In the genomic region with DNA sequence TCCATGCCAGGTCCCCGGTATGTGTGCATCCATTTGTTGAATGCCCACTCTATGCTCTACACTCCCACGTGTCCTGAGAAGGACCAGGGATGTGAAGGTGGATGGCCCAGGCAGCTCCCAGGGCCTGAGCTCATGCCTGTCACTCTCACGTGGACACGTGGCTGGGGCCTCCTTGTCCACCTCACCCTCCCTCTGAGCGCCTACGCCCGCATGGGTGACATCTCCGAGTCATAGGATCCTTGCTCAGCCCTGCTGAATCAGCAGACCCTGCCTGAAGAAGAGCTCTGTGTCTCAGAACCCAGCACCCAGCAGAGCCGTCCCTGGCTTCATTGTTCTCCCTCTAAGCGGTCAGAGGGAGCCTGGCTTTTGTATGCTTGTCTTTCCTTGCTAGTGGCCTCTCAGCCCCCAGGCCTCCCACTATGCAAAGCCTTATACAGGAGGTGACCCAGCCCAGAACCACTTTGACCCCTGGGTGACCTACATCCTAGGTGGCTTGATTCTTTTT, we compare ENCODE assay signal across 9 cellular contexts.
DNase-seq lines count a peak whose midpoint lies in the region; ATAC-seq, FAIRE-seq and TF ChIP-seq lines count a peak whose summit lies in the region.
"Had no signal": no experiment of that assay in that cellular context is flagged by ENCODE, and none has a peak within 500 bp of the region (broad histone marks: within the 10 kb centered on the region; RNA-seq: fewer than 3 reads in every experiment).

No MANE protein-coding gene starts in this region.

- no peaks in the 10 kb centered on the region for H3K36me3 Mint-ChIP-seq in neural crest cell (ENCODE audit: low read depth)

- H3K4me3 ChIP-seq in Panc1 (ENCODE audit: low read depth in 2 of 2, low read length in 2 of 2), result no peak overlapping the region
- H3K4me3 ChIP-seq in fibroblast of villous mesenchyme (ENCODE audit: low read depth, low read length), result no peak overlapping the region
- H3K4me3 ChIP-seq in small intestine (ENCODE audit: low read depth in 1 of 2, low read length in 2 of 2), result no peak overlapping the region

- no peaks in the 10 kb centered on the region for H3K9me3 Mint-ChIP-seq in neural crest cell

- TF ChIP-seq CTCF in Panc1 (IDR thresholded peaks at IDR 0.05) (no peak), fibroblast of villous mesenchyme (IDR thresholded peaks at IDR 0.05; ENCODE audit: insufficient read depth, low read depth, low read length) (no peak), neural crest cell (conservative IDR thresholded peaks at IDR 0.05) (no peak)

- H3K27me3 ChIP-seq in Panc1 (ENCODE audit: control insufficient read depth, insufficient read depth, low read length), result no peaks in the 10 kb centered on the region
- H3K27me3 ChIP-seq in small intestine (ENCODE audit: control insufficient read depth in 2 of 2, insufficient read depth in 2 of 2, low read length in 2 of 2), result no peaks in the 10 kb centered on the region

- H3K9me3 ChIP-seq in Panc1 (ENCODE audit: control insufficient read depth, insufficient read depth, low read depth, low read length) (no peaks in the 10 kb centered on the region), small intestine (ENCODE audit: control insufficient read depth, low read depth) (no peaks in the 10 kb centered on the region)

- POLR2A ChIA-PET in Panc1 (lab: Charles Lee), result no interaction called here

- peak overlapping the region; percentile 96 for H3K27ac Mint-ChIP-seq in neural crest cell (ENCODE audit: unreplicated experiment)

- peak overlapping the region; percentile 89 for H3K4me3 Mint-ChIP-seq in neural crest cell

- intact Hi-C loops in Panc1 (cut with micrococcal nuclease; ENCODE audit: unreplicated experiment), result no loop called here

- peak; percentile 38; the same call in 1 of the 2 replicates for ATAC-seq in Panc1

- FAIRE-seq in small intestine (lab: Jason Lieb, UNC), result no peak
- FAIRE-seq: islet of Langerhans had no signal

- CTCF ChIA-PET in Panc1 (lab: Charles Lee), result no interaction called here

- in situ Hi-C loops in Panc1 (cut with HindIII; ENCODE audit: low pct_unique_long_range_greater_than_20kb, low sequenced_read_pairs), result no loop called here
- in situ Hi-C loops in G401 (cut with HindIII; ENCODE audit: low sequenced_read_pairs), result no loop called here

- 76 to 89% (median 84%) methylated on average over 10 of the region's 10 CpGs for WGBS in small intestine, 3 donors

- peaks cover 31% of the 10 kb centered on the region for H3K27me3 Mint-ChIP-seq in neural crest cell (ENCODE audit: low read depth)

- H3K36me3 ChIP-seq in Panc1 (ENCODE audit: control insufficient read depth, insufficient read depth, low read length) (no peaks in the 10 kb centered on the region), small intestine (ENCODE audit: control insufficient read depth in 2 of 2, insufficient read depth in 2 of 2, low read length in 2 of 2) (no peaks in the 10 kb centered on the region)

- DNase-seq in C1 segment of cervical spinal cord (lab: John Stamatoyannopoulos, UW) (peak in 10 of 14 donors; percentile 45 to 89 (median 74)), Panc1 (ENCODE audit: low read depth, low spot score) (no peak), fibroblast of villous mesenchyme (ENCODE audit: low read depth) (peak; percentile 76), neural crest cell (ENCODE audit: low read depth, low spot score) (peak; percentile 41), small intestine (no peak), G401 (ENCODE audit: low spot score) (no peak), NCI-H526 treated with DMSO at 0.1 percent for 48 hours (lab: John Stamatoyannopoulos, UW) (no peak)
- DNase-seq in central memory CD4-positive, alpha-beta T cell, result no peak

- H3K4me1 Mint-ChIP-seq in neural crest cell, result peaks cover 76% of the 10 kb centered on the region

- no TSS peak for BruUV-seq in Panc1 (replicated peaks; lab: Mats Ljungman, UMichigan)

- H3K27ac ChIP-seq in Panc1 (ENCODE audit: low read length) (no peak overlapping the region), small intestine (ENCODE audit: low read depth in 1 of 2, low read length in 1 of 2) (peak overlapping the region in 1 of 2 donors; percentile 40)

- H3K4me1 ChIP-seq in Panc1 (ENCODE audit: control insufficient read depth, insufficient read depth, low read length) (no peaks in the 10 kb centered on the region), small intestine (ENCODE audit: control insufficient read depth in 2 of 2, insufficient read depth in 1 of 2, low read depth in 1 of 2, low read length in 1 of 2) (peaks cover 0 to 9% of the 10 kb centered on the region in 2 donors)

Comparison
In these comparisons a context has a peak if more than half of its experiments do, and no peak if none do; other contexts are left out.
1. DNase-seq: peak in C1 segment of cervical spinal cord (10 of 14), fibroblast of villous mesenchyme (single experiment) and neural crest cell (single experiment); none in Panc1 (single experiment), small intestine (single experiment), G401 (single experiment), NCI-H526 treated with DMSO at 0.1 percent for 48 hours (single experiment) and central memory CD4-positive, alpha-beta T cell (single experiment).